In genomic region chr10:43352951-43353350, GRCh38 we compare ENCODE assay signal across 20 cellular contexts. TPM values are rescaled to one million over a fixed set of nuclear protein-coding genes. Genes with fewer than 3 reads are reported as not detected.
"Had no signal": no experiment of that assay in that cellular context is flagged by ENCODE, and none has a peak within 500 bp of the region (broad histone marks: within the 10 kb centered on the region; RNA-seq: fewer than 3 reads in every experiment).

No MANE protein-coding gene starts in this region.

- H3K36me3 Mint-ChIP-seq: activated CD4-positive, alpha-beta memory T cell treated with anti-CD3 and anti-CD28 coated beads for 36 hours had no signal

- DNase-seq: activated CD4-positive, alpha-beta memory T cell treated with anti-CD3 and anti-CD28 coated beads for 36 hours; activated gamma-delta T cell; activated naive CD8-positive, alpha-beta T cell treated with anti-CD3 and anti-CD28 coated beads, Interleukin-2, amount 10 ng/mL, durations not matched to agents 7 days and 5 days; activated T-cell treated with anti-CD3 and anti-CD28 coated beads, Interleukin-2, amount 50 U/mL, for 4 hours; anterior cingulate cortex; esophagus squamous epithelium; foreskin fibroblast; glutamatergic neuron; immature natural killer cell; left colon; midbrain; stimulated activated CD4-positive, alpha-beta T cell treated with anti-CD3 and anti-CD28 coated beads, Interleukin-4, amount 100 ng/mL, for 4 hours; stomach had no signal

- H3K9me3 ChIP-seq: esophagus squamous epithelium, stomach, thoracic aorta had no signal

- H3K27ac Mint-ChIP-seq: activated CD4-positive, alpha-beta memory T cell treated with anti-CD3 and anti-CD28 coated beads for 36 hours; activated naive CD8-positive, alpha-beta T cell treated with anti-CD3 and anti-CD28 coated beads, Interleukin-2, amount 10 ng/mL, durations not matched to agents 7 days and 5 days; immature natural killer cell had no signal

- ATAC-seq: activated T-cell treated with anti-CD3 and anti-CD28 coated beads, Interleukin-2, amount 50 U/mL, for 4 hours; left colon had no signal

- H3K9me3 Mint-ChIP-seq: activated CD4-positive, alpha-beta memory T cell treated with anti-CD3 and anti-CD28 coated beads for 36 hours; activated naive CD8-positive, alpha-beta T cell treated with anti-CD3 and anti-CD28 coated beads, Interleukin-2, amount 10 ng/mL, durations not matched to agents 7 days and 5 days; activated T-cell treated with anti-CD3 and anti-CD28 coated beads, Interleukin-2, amount 50 U/mL, for 4 hours; immature natural killer cell had no signal

- H3K9ac ChIP-seq: parathyroid adenoma had no signal

- H3K36me3 ChIP-seq: esophagus squamous epithelium, stomach, thoracic aorta had no signal

- H3K4me3 Mint-ChIP-seq: activated CD4-positive, alpha-beta memory T cell treated with anti-CD3 and anti-CD28 coated beads for 36 hours; activated naive CD8-positive, alpha-beta T cell treated with anti-CD3 and anti-CD28 coated beads, Interleukin-2, amount 10 ng/mL, durations not matched to agents 7 days and 5 days; activated T-cell treated with anti-CD3 and anti-CD28 coated beads, Interleukin-2, amount 50 U/mL, for 4 hours; immature natural killer cell had no signal

- H3K4me3 ChIP-seq: esophagus squamous epithelium, lung, stomach, thoracic aorta had no signal

- H3K27ac ChIP-seq: esophagus squamous epithelium, parathyroid adenoma, stomach, thoracic aorta had no signal

RNA-seq across cellular contexts. Expression of gene FXYD4, which starts 18.5 kb away (rescaled TPM):
- total RNA-seq: activated CD4-positive, alpha-beta memory T cell treated with anti-CD3 and anti-CD28 coated beads for 36 hours; activated naive CD8-positive, alpha-beta T cell treated with anti-CD3 and anti-CD28 coated beads, Interleukin-2, amount 10 ng/mL, durations not matched to agents 7 days and 5 days; activated T-cell treated with anti-CD3 and anti-CD28 coated beads, Interleukin-2, amount 50 U/mL, for 4 hours; cerebellum; dermis microvascular lymphatic vessel endothelial cell; esophagus squamous epithelium; left colon; skeletal muscle tissue; stomach; thoracic aorta had no signal
- polyA plus RNA-seq: immature natural killer cell, urinary bladder had no signal
